In genomic region chr6:52304917-52305316, GRCh38 we compare ENCODE assay signal across 7 cellular contexts. TPM values are rescaled to one million over a fixed set of nuclear protein-coding genes. Genes with fewer than 3 reads are reported as not detected.
DNase-seq lines count a peak whose midpoint lies in the region; ATAC-seq and TF ChIP-seq lines count a peak whose summit lies in the region.

No MANE protein-coding gene starts in this region.

- WGBS in right cardiac atrium, result 33% methylated on average over 2 of the region's 2 CpGs

- peaks cover 3% of the 10 kb centered on the region for H3K4me1 ChIP-seq in right cardiac atrium (ENCODE audit: control insufficient read depth, insufficient read depth, low read length)

- ATAC-seq in GM18858 (IDR thresholded peaks at IDR 0.05; ENCODE audit: unreplicated experiment) (peak; percentile 40), HG02763 (IDR thresholded peaks at IDR 0.05; ENCODE audit: unreplicated experiment) (peak; percentile 49), right cardiac atrium (peak; percentile 73 to 81)

- no peaks in the 10 kb centered on the region for H3K36me3 ChIP-seq in SU-DHL-6 (ENCODE audit: low read length)

- H3K4me3 ChIP-seq in SU-DHL-6 (ENCODE audit: insufficient read depth, low read length, poor library complexity, severe bottlenecking) (peak overlapping the region; percentile 20), right cardiac atrium (ENCODE audit: low read length) (no peak overlapping the region)

- H3K4me2 ChIP-seq in SU-DHL-6 (ENCODE audit: low read depth, low read length, poor library complexity, severe bottlenecking), result peak overlapping the region; percentile 65

- H3K27ac ChIP-seq in SU-DHL-6 (ENCODE audit: low read depth, low read length) (peak overlapping the region; percentile 94), right cardiac atrium (ENCODE audit: low read length) (no peak overlapping the region), substantia nigra (ENCODE audit: low read depth, low read length, poor library complexity, severe bottlenecking) (peak overlapping the region; percentile 22)

- H3K9me3 ChIP-seq in SU-DHL-6 (ENCODE audit: insufficient read depth, low read length) (no peaks in the 10 kb centered on the region), right cardiac atrium (ENCODE audit: control insufficient read depth, low read length) (no peaks in the 10 kb centered on the region)

- no peaks in the 10 kb centered on the region for H4K20me1 ChIP-seq in SU-DHL-6 (ENCODE audit: low read depth, low read length)

- H3K27me3 ChIP-seq in SU-DHL-6 (ENCODE audit: low read length) (no peaks in the 10 kb centered on the region), right cardiac atrium (ENCODE audit: control insufficient read depth, insufficient read depth) (no peaks in the 10 kb centered on the region)

- DNase-seq in right cardiac atrium (no peak), substantia nigra (lab: John Stamatoyannopoulos, UW) (peak in 2 of 49 donors; percentile 13 to 33), GF-D8 (lab: John Stamatoyannopoulos, UW) (no peak)
- DNase-seq in stimulated activated CD4-positive, alpha-beta T cell treated with anti-CD3 and anti-CD28 coated beads, Interleukin-12 subunit alpha, Interleukin-12 subunit beta, amount 100 ng/mL, for 4 hours, result no peak

- peak overlapping the region; percentile 51 for H3K9ac ChIP-seq in SU-DHL-6 (ENCODE audit: low read length)

- no peak for TF ChIP-seq CTCF in SU-DHL-6 (IDR thresholded peaks at IDR 0.05; ENCODE audit: insufficient read depth, low read length, poor library complexity, severe bottlenecking)

- no peaks in the 10 kb centered on the region for H3K79me2 ChIP-seq in SU-DHL-6 (ENCODE audit: insufficient read depth, low read length)

- H2AFZ ChIP-seq in SU-DHL-6 (ENCODE audit: low read depth, low read length, severe bottlenecking), result peak overlapping the region; percentile 48

- no peaks in the 10 kb centered on the region for H3K9me2 ChIP-seq in SU-DHL-6 (replicated peaks; ENCODE audit: insufficient read depth, low read length)

- peaks cover 39% of the 10 kb centered on the region for H3F3A ChIP-seq in SU-DHL-6 (ENCODE audit: insufficient read depth)

- intact Hi-C loops in right cardiac atrium (cut with DNase I), result loop anchor here in 1 of 4 donors (10.0 kb wide), 1 partner anchor 90 kb away; no protein-coding TSS in a partner anchor

RNA-seq across cellular contexts. Expression of gene MCM3, which starts 20.4 kb away (rescaled TPM):
- total RNA-seq in right cardiac atrium, result 10 to 100 TPM; 22.4 to 31.4 (median 25.6) TPM
- 17.7 TPM for polyA plus RNA-seq in right cardiac atrium

RNA-seq across cellular contexts. Expression of gene PAQR8, which starts 57.0 kb away (rescaled TPM):
- 1 to 10 TPM; 4.5 to 6.2 (median 5.4) TPM for total RNA-seq in right cardiac atrium
- polyA plus RNA-seq in right cardiac atrium, result 3.0 TPM
